Comparison of ENCODE assay signal across 25 cellular contexts in the genomic region with DNA sequence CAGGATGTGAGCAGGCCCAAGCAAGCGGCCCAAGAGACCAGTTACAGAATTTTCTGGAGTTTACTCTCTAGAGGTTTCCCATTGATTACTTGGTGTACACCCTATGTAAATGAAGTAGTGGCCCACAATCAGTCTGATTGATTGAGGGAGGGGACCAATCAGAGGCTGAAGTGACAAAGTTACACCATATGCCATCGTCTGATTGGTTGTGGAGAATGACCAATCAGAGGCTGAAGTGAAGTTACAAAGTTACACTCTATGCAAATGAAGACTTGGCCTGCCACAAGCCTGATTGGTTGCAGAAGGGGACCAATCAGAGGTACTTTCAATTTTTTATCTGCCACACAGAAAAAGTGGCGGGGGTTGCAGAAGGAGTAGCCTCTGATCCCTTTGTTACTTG.
A peak's percentile ranks its signal among the peaks of the same experiment; 100 is the strongest.
DNase-seq lines count a peak whose midpoint lies in the region; ATAC-seq and TF ChIP-seq lines count a peak whose summit lies in the region.
"Had no signal": no experiment of that assay in that cellular context is flagged by ENCODE, and none has a peak within 500 bp of the region (broad histone marks: within the 10 kb centered on the region; RNA-seq: fewer than 3 reads in every experiment).

No MANE protein-coding gene starts in this region.

- no peak overlapping the region for H3K14ac ChIP-seq in trophoblast cell (ENCODE audit: low read length)

- peaks cover 4% of the 10 kb centered on the region for H3K36me3 Mint-ChIP-seq in activated CD4-positive, alpha-beta T cell treated with anti-CD3 and anti-CD28 coated beads for 36 hours (ENCODE audit: low read depth)
- H3K36me3 Mint-ChIP-seq: natural killer cell had no signal

- peaks cover 2% of the 10 kb centered on the region; the same call in 1 of the 2 replicates for H3K36me3 ChIP-seq in iPS DF 6.9 (ENCODE audit: control insufficient read depth, insufficient read depth, low read length)
- peaks cover 5 to 7% of the 10 kb centered on the region in 2 experiments for H3K36me3 ChIP-seq in trophoblast cell (ENCODE audit: control insufficient read depth in 1 of 2, insufficient read depth in 2 of 2, low read length in 2 of 2)
- H3K36me3 ChIP-seq in upper lobe of left lung, result no peaks in the 10 kb centered on the region
- H3K36me3 ChIP-seq: ovary had no signal

- DNase-seq in activated CD4-positive, alpha-beta T cell treated with anti-CD3 and anti-CD28 coated beads for 36 hours, result no peak
- DNase-seq in activated CD4-positive, alpha-beta T cell treated with anti-CD3 and anti-CD28 coated beads for 48 hours, result no peak
- DNase-seq in KBM-7 (peak; percentile 10), SK-MEL-5 (ENCODE audit: low read depth, low spot score) (peak; percentile 19), iPS DF 6.9 (ENCODE audit: low read depth, low spot score) (peak; percentile 9), left ventricle myocardium superior (no peak), trophoblast cell (no peak), upper lobe of left lung (no peak)
- DNase-seq: 8988T; activated naive CD8-positive, alpha-beta T cell treated with anti-CD3 and anti-CD28 coated beads for 36 hours; central memory CD4-positive, alpha-beta T cell; foreskin fibroblast; HFFc6; immature natural killer cell; midbrain; natural killer cell; NCI-H1417; NCI-H2081 treated with DMSO at 0.1 percent for 48 hours; NCI-H510A; ovary; right cardiac atrium; stimulated activated naive CD8-positive, alpha-beta T cell treated with anti-CD3 and anti-CD28 coated beads, Interleukin-15, amount 100 ng/mL, for 72 hours; upper lobe of right lung had no signal

- no peak overlapping the region for H3K4me3 Mint-ChIP-seq in activated CD4-positive, alpha-beta T cell treated with anti-CD3 and anti-CD28 coated beads for 36 hours
- H3K4me3 Mint-ChIP-seq: activated naive CD8-positive, alpha-beta T cell treated with anti-CD3 and anti-CD28 coated beads for 36 hours; B cell; HFFc6; immature natural killer cell; natural killer cell; stimulated activated naive CD8-positive, alpha-beta T cell treated with anti-CD3 and anti-CD28 coated beads, Interleukin-15, amount 100 ng/mL, for 72 hours had no signal

- no peak overlapping the region for H3K23ac ChIP-seq in trophoblast cell (ENCODE audit: low read length)

- H3K9ac ChIP-seq in trophoblast cell (ENCODE audit: low read length), result no peak overlapping the region

- no peak overlapping the region for H2BK5ac ChIP-seq in trophoblast cell (ENCODE audit: low read depth, low read length, poor library complexity)

- no peak overlapping the region for H2BK12ac ChIP-seq in trophoblast cell (ENCODE audit: low read length)

- no peak overlapping the region for H2BK120ac ChIP-seq in trophoblast cell (ENCODE audit: insufficient read depth, low read length, poor library complexity)

- intact Hi-C loops in activated CD4-positive, alpha-beta T cell treated with anti-CD3 and anti-CD28 coated beads for 36 hours (cut with DNase I, micrococcal nuclease), result no loop called here
- intact Hi-C loops in left ventricle myocardium superior (cut with micrococcal nuclease), result no loop called here

- H3K27ac ChIP-seq in iPS DF 6.9 (ENCODE audit: low read length) (no peak overlapping the region), trophoblast cell (ENCODE audit: low read depth, low read length) (no peak overlapping the region), upper lobe of left lung (no peak overlapping the region)
- H3K27ac ChIP-seq: ovary, upper lobe of right lung had no signal

- H3K79me2 ChIP-seq in trophoblast cell (ENCODE audit: control insufficient read depth, insufficient read depth, low read length, poor library complexity), result no peaks in the 10 kb centered on the region

- peaks cover 4% of the 10 kb centered on the region for H3K4me1 Mint-ChIP-seq in activated CD4-positive, alpha-beta T cell treated with anti-CD3 and anti-CD28 coated beads for 36 hours
- H3K4me1 Mint-ChIP-seq: B cell, immature natural killer cell, natural killer cell had no signal

- H3K4me2 ChIP-seq in trophoblast cell (ENCODE audit: low read length), result no peak overlapping the region

- no peak for TF ChIP-seq POLR2A in upper lobe of left lung (IDR thresholded peaks at IDR 0.05)

- WGBS in iPS DF 6.9 (ENCODE audit: insufficient coverage, insufficient read length), result no CpG with 5 or more reads among the region's 3 CpGs
- WGBS in trophoblast cell (ENCODE audit: extremely low coverage, insufficient coverage, insufficient read length), result no CpG with 5 or more reads among the region's 3 CpGs
- 87 to 91% methylated on average over 3 of the region's 3 CpGs for WGBS in upper lobe of left lung, 2 donors

- H3K18ac ChIP-seq in trophoblast cell (ENCODE audit: low read length), result no peak overlapping the region

- H4K91ac ChIP-seq in trophoblast cell (ENCODE audit: low read depth, low read length), result no peak overlapping the region

- POLR2A ChIA-PET in activated CD4-positive, alpha-beta T cell treated with anti-CD3 and anti-CD28 coated beads for 36 hours (lab: Charles Lee), result no interaction called here

- H3K27me3 ChIP-seq in iPS DF 6.9 (ENCODE audit: control insufficient read depth, insufficient read depth, low read length), result no peaks in the 10 kb centered on the region
- no peaks in the 10 kb centered on the region for H3K27me3 ChIP-seq in trophoblast cell (ENCODE audit: insufficient read depth, low read length)
- no peaks in the 10 kb centered on the region for H3K27me3 ChIP-seq in upper lobe of left lung
- H3K27me3 ChIP-seq: ovary, upper lobe of right lung had no signal

- no peak overlapping the region for H2AFZ ChIP-seq in trophoblast cell (ENCODE audit: insufficient read depth, low read length, poor library complexity)

- peaks cover 9% of the 10 kb centered on the region for H3K27me3 Mint-ChIP-seq in activated CD4-positive, alpha-beta T cell treated with anti-CD3 and anti-CD28 coated beads for 36 hours
- H3K27me3 Mint-ChIP-seq: B cell had no signal

- no peaks in the 10 kb centered on the region for H3K9me3 ChIP-seq in iPS DF 6.9 (ENCODE audit: control insufficient read depth, insufficient read depth, low read length)
- no peaks in the 10 kb centered on the region for H3K9me3 ChIP-seq in trophoblast cell (ENCODE audit: insufficient read depth, low read depth, low read length)
- no peaks in the 10 kb centered on the region for H3K9me3 ChIP-seq in upper lobe of left lung
- H3K9me3 ChIP-seq: ovary, upper lobe of right lung had no signal

- H4K8ac ChIP-seq in trophoblast cell (ENCODE audit: low read depth, low read length), result no peak overlapping the region

- TF ChIP-seq CTCF in upper lobe of left lung (IDR thresholded peaks at IDR 0.05), result no peak

- CTCF ChIA-PET in activated CD4-positive, alpha-beta T cell treated with anti-CD3 and anti-CD28 coated beads for 36 hours (lab: Charles Lee), result no interaction called here

- peak; percentile 55 for ATAC-seq in activated CD4-positive, alpha-beta T cell treated with anti-CD3 and anti-CD28 coated beads for 36 hours
- no peak for ATAC-seq in left ventricle myocardium superior
- no peak for ATAC-seq in upper lobe of left lung (ENCODE audit: low FRiP score in 2 of 2)
- ATAC-seq: left lobe of liver; natural killer cell; right cardiac atrium; stimulated activated naive CD8-positive, alpha-beta T cell treated with anti-CD3 and anti-CD28 coated beads, Interleukin-15, amount 100 ng/mL, for 72 hours; upper lobe of right lung had no signal

- no peaks in the 10 kb centered on the region for H3K79me1 ChIP-seq in trophoblast cell (ENCODE audit: low read length)

- no peaks in the 10 kb centered on the region for H3K9me3 Mint-ChIP-seq in activated CD4-positive, alpha-beta T cell treated with anti-CD3 and anti-CD28 coated beads for 36 hours (ENCODE audit: low read depth)
- H3K9me3 Mint-ChIP-seq: activated naive CD8-positive, alpha-beta T cell treated with anti-CD3 and anti-CD28 coated beads for 36 hours; HFFc6; immature natural killer cell; natural killer cell; stimulated activated naive CD8-positive, alpha-beta T cell treated with anti-CD3 and anti-CD28 coated beads, Interleukin-15, amount 100 ng/mL, for 72 hours had no signal

- in situ Hi-C loops in KBM-7 (cut with MboI; ENCODE audit: low pct_unique_long_range_greater_than_20kb, low sequenced_read_pairs), result loop anchor here (25.0 kb wide), 1 partner anchor 1077 kb away; a partner anchor contains a TSS
- in situ Hi-C loops in SK-MEL-5 (cut with HindIII; ENCODE audit: low pct_unique_long_range_greater_than_20kb, low sequenced_read_pairs), result no loop called here

- H3K4ac ChIP-seq in trophoblast cell (ENCODE audit: low read depth, low read length), result no peak overlapping the region

- H3K4me1 ChIP-seq in iPS DF 6.9 (ENCODE audit: control insufficient read depth, insufficient read depth, low read length) (no peaks in the 10 kb centered on the region), trophoblast cell (ENCODE audit: control insufficient read depth in 1 of 2, insufficient read depth in 2 of 2, low read length in 2 of 2) (no peaks in the 10 kb centered on the region), upper lobe of left lung (no peaks in the 10 kb centered on the region)
- H3K4me1 ChIP-seq: upper lobe of right lung had no signal

- no peak for TF ChIP-seq EP300 in upper lobe of left lung (IDR thresholded peaks at IDR 0.05)

- H4K12ac ChIP-seq in trophoblast cell (ENCODE audit: low read depth, low read length), result no peak overlapping the region

- H3K27ac Mint-ChIP-seq in activated CD4-positive, alpha-beta T cell treated with anti-CD3 and anti-CD28 coated beads for 36 hours, result no peak overlapping the region
- H3K27ac Mint-ChIP-seq: activated naive CD8-positive, alpha-beta T cell treated with anti-CD3 and anti-CD28 coated beads for 36 hours; B cell; HFFc6; immature natural killer cell; natural killer cell; stimulated activated naive CD8-positive, alpha-beta T cell treated with anti-CD3 and anti-CD28 coated beads, Interleukin-15, amount 100 ng/mL, for 72 hours had no signal

- no peak overlapping the region for H2AK5ac ChIP-seq in trophoblast cell (ENCODE audit: low read length)

- H3K4me3 ChIP-seq in iPS DF 6.9 (ENCODE audit: low read length) (no peak overlapping the region), trophoblast cell (ENCODE audit: low read depth, low read length) (no peak overlapping the region), upper lobe of left lung (no peak overlapping the region)
- H3K4me3 ChIP-seq: ovary, upper lobe of right lung had no signal

Comparison
In these comparisons a context has a peak if more than half of its experiments do, and no peak if none do; other contexts are left out.
1. DNase-seq: peak in KBM-7 (single experiment), SK-MEL-5 (single experiment) and iPS DF 6.9 (single experiment); none in activated CD4-positive, alpha-beta T cell treated with anti-CD3 and anti-CD28 coated beads for 36 hours (single experiment), activated CD4-positive, alpha-beta T cell treated with anti-CD3 and anti-CD28 coated beads for 48 hours (single experiment), left ventricle myocardium superior (single experiment), trophoblast cell (0 of 2) and upper lobe of left lung (0 of 2).